ENCODE assay signal across 1 cellular context in genomic region chr4:7362862-7363430, GRCh38.
TF ChIP-seq lines count a peak whose summit lies in the region.

No MANE protein-coding gene starts in this region.

TF ChIP-seq in HepG2, 621 proteins besides CTCF, POLR2A, EP300 and RAD21 (continued from another document):
- no peak for TF ChIP-seq BCL3 (CRISPR knock-in tag; IDR thresholded peaks at IDR 0.05)
- TF ChIP-seq ZBTB7A (CRISPR knock-in tag; IDR thresholded peaks at IDR 0.05), result no peak
- peak; percentile 92 for TF ChIP-seq CREB1 (IDR thresholded peaks at IDR 0.05)
- TF ChIP-seq CREB1 (CRISPR knock-in tag; IDR thresholded peaks at IDR 0.05), result no peak
- no peak for TF ChIP-seq POLR2AphosphoS5 (IDR thresholded peaks at IDR 0.05; ENCODE audit: low read depth, low read length)
- no peak for TF ChIP-seq NR0B2 (CRISPR knock-in tag; IDR thresholded peaks at IDR 0.05)
- TF ChIP-seq RNF219 (CRISPR knock-in tag; IDR thresholded peaks at IDR 0.05), result no peak
- TF ChIP-seq MEIS1 (CRISPR knock-in tag; IDR thresholded peaks at IDR 0.05; ENCODE audit: borderline replicate concordance), result no peak
- TF ChIP-seq, protein P1, sequence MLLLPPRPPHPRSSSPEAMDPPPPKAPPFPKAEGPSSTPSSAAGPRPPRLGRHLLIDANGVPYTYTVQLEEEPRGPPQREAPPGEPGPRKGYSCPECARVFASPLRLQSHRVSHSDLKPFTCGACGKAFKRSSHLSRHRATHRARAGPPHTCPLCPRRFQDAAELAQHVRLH (CRISPR knock-in tag; IDR thresholded peaks at IDR 0.05; ENCODE audit: borderline replicate concordance, low read depth), result no peak
- TF ChIP-seq FOXP1 (IDR thresholded peaks at IDR 0.05), result peak; percentile 54; the same call in 1 of the 2 replicates
- TF ChIP-seq FOXP1 (CRISPR knock-in tag; IDR thresholded peaks at IDR 0.05), result no peak
- no peak for TF ChIP-seq RAD51 (IDR thresholded peaks at IDR 0.05; ENCODE audit: borderline replicate concordance)
- 0 out of 2 replicates have a peak, but pooled peaks have one; percentile 51 for TF ChIP-seq ZNF207 (IDR thresholded peaks at IDR 0.05; ENCODE audit: borderline replicate concordance)
- no peak for TF ChIP-seq SP2 (CRISPR knock-in tag; IDR thresholded peaks at IDR 0.05)
- no peak for TF ChIP-seq ATF6 (CRISPR knock-in tag; conservative IDR thresholded peaks at IDR 0.05)
- TF ChIP-seq ELF1 (CRISPR knock-in tag; IDR thresholded peaks at IDR 0.05), result no peak
- no peak for TF ChIP-seq PTBP1 (IDR thresholded peaks at IDR 0.05; ENCODE audit: low read depth, low read length, poor library complexity, severe bottlenecking)
- TF ChIP-seq PHF21A (CRISPR knock-in tag; IDR thresholded peaks at IDR 0.05), result no peak
- no peak for TF ChIP-seq MXI1 (IDR thresholded peaks at IDR 0.05; ENCODE audit: borderline replicate concordance, low read depth, low read length)
- TF ChIP-seq ZFP36L1 (CRISPR knock-in tag; IDR thresholded peaks at IDR 0.05), result no peak
- no peak for TF ChIP-seq HNF4G (IDR thresholded peaks at IDR 0.05; ENCODE audit: borderline replicate concordance, low read depth, low read length)
- no peak for TF ChIP-seq HNF4G (CRISPR knock-in tag; IDR thresholded peaks at IDR 0.05; ENCODE audit: borderline replicate concordance, low read depth)
- TF ChIP-seq SP1 (IDR thresholded peaks at IDR 0.05), result 0 out of 2 replicates have a peak, but pooled peaks have one; percentile 1
- no peak for TF ChIP-seq SP1 (CRISPR knock-in tag; IDR thresholded peaks at IDR 0.05)
- no peak for TF ChIP-seq FOSL2 (CRISPR knock-in tag; IDR thresholded peaks at IDR 0.05)
- 0 out of 2 replicates have a peak, but pooled peaks have one; percentile 9 for TF ChIP-seq IKZF1 (IDR thresholded peaks at IDR 0.05)
- no peak for TF ChIP-seq MAFF (IDR thresholded peaks at IDR 0.05; ENCODE audit: low read depth, low read length)
